ENCODE assay signal across 20 cellular contexts in the genomic region with DNA sequence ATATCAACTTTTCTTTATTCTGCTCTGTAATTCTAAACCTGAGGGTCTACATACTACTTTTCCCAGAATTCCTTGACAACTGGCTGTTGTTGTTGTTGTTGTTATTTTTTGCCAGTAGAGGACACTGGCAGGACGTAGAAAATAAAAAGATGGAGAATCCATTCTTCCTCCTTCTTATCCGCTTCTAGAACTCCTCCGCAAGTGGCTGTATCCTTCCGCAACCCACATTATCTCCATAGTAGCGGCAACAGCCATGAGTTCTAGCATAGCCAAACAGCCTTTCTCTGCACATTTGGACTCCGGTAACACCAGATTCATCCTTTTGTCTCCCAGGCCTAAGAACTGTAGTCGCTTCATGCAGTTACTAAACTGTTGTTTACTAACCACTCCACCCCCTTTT.
DNase-seq lines count a peak whose midpoint lies in the region; ATAC-seq and TF ChIP-seq lines count a peak whose summit lies in the region.
"Had no signal": no experiment of that assay in that cellular context is flagged by ENCODE, and none has a peak within 500 bp of the region (broad histone marks: within the 10 kb centered on the region; RNA-seq: fewer than 3 reads in every experiment).

No MANE protein-coding gene starts in this region.

- CTCF ChIA-PET in Panc1 (lab: Charles Lee), result no interaction called here

- WGBS in heart left ventricle, 4 donors, result 76 to 80% (median 79%) methylated on average over 7 of the region's 7 CpGs

- H3K36me3 ChIP-seq in heart left ventricle (no peaks in the 10 kb centered on the region), right atrium auricular region (no peaks in the 10 kb centered on the region), Panc1 (ENCODE audit: control insufficient read depth, insufficient read depth, low read length) (no peaks in the 10 kb centered on the region), uterus (no peaks in the 10 kb centered on the region)
- H3K36me3 ChIP-seq: breast epithelium, SJSA1, spleen, tibial nerve had no signal

- H3K4me3 ChIP-seq in heart left ventricle (no peak overlapping the region), right atrium auricular region (no peak overlapping the region), Panc1 (ENCODE audit: low read depth in 2 of 2, low read length in 2 of 2) (no peak overlapping the region), fibroblast of pulmonary artery (replicated peaks; ENCODE audit: low read depth, low read length) (no peak overlapping the region), uterus (no peak overlapping the region)
- H3K4me3 ChIP-seq: breast epithelium, SJSA1, spleen, tibial nerve had no signal

- POLR2A ChIA-PET in Panc1 (lab: Charles Lee), result no interaction called here

- in situ Hi-C loops in Panc1 (cut with HindIII; ENCODE audit: low pct_unique_long_range_greater_than_20kb, low sequenced_read_pairs), result no loop called here

- TF ChIP-seq POLR2A in heart left ventricle (IDR thresholded peaks at IDR 0.05), result no peak
- no peak for TF ChIP-seq POLR2A in uterus (IDR thresholded peaks at IDR 0.05)

- ATAC-seq in heart left ventricle (no peak), Panc1 (no peak)
- ATAC-seq: activated T-cell treated with anti-CD3 and anti-CD28 coated beads, Interleukin-2, amount 50 U/mL, for 4 hours; natural killer cell treated with Interleukin-12 subunit alpha and Interleukin-12 subunit beta and Interleukin-15 and Interleukin-18, amount 100 ng/mL, for 72 hours; stimulated activated effector memory CD8-positive, alpha-beta T cell treated with anti-CD3 and anti-CD28 coated beads, Interleukin-12 subunit alpha, Interleukin-12 subunit beta, amount 100 ng/mL, for 72 hours had no signal

- no TSS peak for BruUV-seq in Panc1 (replicated peaks; lab: Mats Ljungman, UMichigan)

- H3K27me3 ChIP-seq in heart left ventricle (no peaks in the 10 kb centered on the region), right atrium auricular region (no peaks in the 10 kb centered on the region), Panc1 (ENCODE audit: control insufficient read depth, insufficient read depth, low read length) (no peaks in the 10 kb centered on the region), uterus (no peaks in the 10 kb centered on the region)
- H3K27me3 ChIP-seq: breast epithelium, SJSA1, spleen, tibial nerve had no signal

- intact Hi-C loops in heart left ventricle (cut with DNase I) (loop anchor here in 2 of 10 donors (10.0 kb wide), 1 partner anchor 296 kb away; no protein-coding TSS in a partner anchor), Panc1 (cut with micrococcal nuclease; ENCODE audit: unreplicated experiment) (no loop called here), uterus (cut with DNase I; ENCODE audit: low total_unique reads) (no loop called here)

- H3K9me3 ChIP-seq in heart left ventricle (peaks cover 0 to 9% (median 0%) of the 10 kb centered on the region in 12 donors), right atrium auricular region (peaks cover 0 to 6% of the 10 kb centered on the region in 2 donors), Panc1 (ENCODE audit: control insufficient read depth, insufficient read depth, low read depth, low read length) (no peaks in the 10 kb centered on the region), uterus (no peaks in the 10 kb centered on the region)
- H3K9me3 ChIP-seq: breast epithelium, SJSA1, spleen had no signal

- H3K27ac ChIP-seq in heart left ventricle (no peak overlapping the region), right atrium auricular region (no peak overlapping the region), Panc1 (ENCODE audit: low read length) (no peak overlapping the region), uterus (no peak overlapping the region)
- H3K27ac ChIP-seq: breast epithelium, SJSA1, spleen, tibial nerve had no signal

- DNase-seq in heart left ventricle, result no peak
- DNase-seq in right atrium auricular region (ENCODE audit: low spot score), result no peak
- DNase-seq in Panc1 (ENCODE audit: low read depth, low spot score), result no peak
- no peak for DNase-seq in fibroblast of pulmonary artery (ENCODE audit: low read depth)
- DNase-seq in uterus, result no peak
- no peak for DNase-seq in stimulated activated CD8-positive, alpha-beta memory T cell treated with anti-CD3 and anti-CD28 coated beads, Interleukin-4, amount 100 ng/mL, for 48 hours
- DNase-seq in RPMI8226, result no peak
- DNase-seq in mesenteric fat pad (ENCODE audit: low spot score), result no peak
- DNase-seq: activated CD4-positive, alpha-beta T cell treated with anti-CD3 and anti-CD28 coated beads, Interleukin-2, amount 50 U/mL, for 4 hours; activated T-cell treated with anti-CD3 and anti-CD28 coated beads, Interleukin-2, amount 50 U/mL, for 4 hours; CD8-positive, alpha-beta memory T cell; Karpas-422; NCI-H1436 treated with DMSO at 0.1 percent for 48 hours; NCI-H345; spleen had no signal

- H3K4me1 ChIP-seq in heart left ventricle (no peaks in the 10 kb centered on the region), right atrium auricular region (no peaks in the 10 kb centered on the region), Panc1 (ENCODE audit: control insufficient read depth, insufficient read depth, low read length) (no peaks in the 10 kb centered on the region), uterus (no peaks in the 10 kb centered on the region)
- H3K4me1 ChIP-seq: breast epithelium, SJSA1, spleen, tibial nerve had no signal

- TF ChIP-seq CTCF in heart left ventricle (IDR thresholded peaks at IDR 0.05) (peak in 10 of 12 donors; percentile 9 to 45 (median 31)), right atrium auricular region (IDR thresholded peaks at IDR 0.05) (peak in 1 of 2 donors; percentile 38), Panc1 (IDR thresholded peaks at IDR 0.05) (peak; percentile 50), fibroblast of pulmonary artery (IDR thresholded peaks at IDR 0.05; ENCODE audit: low read length, missing control alignments) (peak; percentile 8), uterus (IDR thresholded peaks at IDR 0.05) (peak in 3 of 4 experiments; percentile 9 to 28 (median 21))
